In genomic region chr3:63809607-63810006, GRCh38 we compare ENCODE assay signal across 21 cellular contexts. TPM values are rescaled to one million over a fixed set of nuclear protein-coding genes. Genes with fewer than 3 reads are reported as not detected.
DNase-seq lines count a peak whose midpoint lies in the region; ATAC-seq and TF ChIP-seq lines count a peak whose summit lies in the region.
"Had no signal": no experiment of that assay in that cellular context is flagged by ENCODE, and none has a peak within 500 bp of the region (broad histone marks: within the 10 kb centered on the region; RNA-seq: fewer than 3 reads in every experiment).

No MANE protein-coding gene starts in this region.

- no peak overlapping the region for H3K27ac Mint-ChIP-seq in activated naive CD4-positive, alpha-beta T cell treated with anti-CD3 and anti-CD28 coated beads, Interleukin-2, amount 10 ng/mL, durations not matched to agents 7 days and 5 days
- H3K27ac Mint-ChIP-seq: activated naive CD4-positive, alpha-beta T cell treated with anti-CD3 and anti-CD28 coated beads, Interleukin-2, amount 50 U/mL, for 72 hours; progenitor cell of endocrine pancreas; stimulated activated effector memory CD8-positive, alpha-beta T cell treated with anti-CD3 and anti-CD28 coated beads, Interleukin-12 subunit alpha, Interleukin-12 subunit beta, amount 100 ng/mL, for 72 hours had no signal

- H3K9me3 ChIP-seq in mammary epithelial cell (replicated peaks; ENCODE audit: insufficient read depth, low read length) (no peaks in the 10 kb centered on the region), mucosa of descending colon (no peaks in the 10 kb centered on the region)
- H3K9me3 ChIP-seq: spleen, tibial artery had no signal

- dilution Hi-C loops in mammary epithelial cell (cut with HindIII; ENCODE audit: low sequenced_read_pairs): no loop called here

- ATAC-seq in mucosa of descending colon: peak; percentile 53
- ATAC-seq: activated naive CD4-positive, alpha-beta T cell treated with anti-CD3 and anti-CD28 coated beads, Interleukin-2, amount 50 U/mL, for 72 hours; activated T-cell treated with anti-CD3 and anti-CD28 coated beads, Interleukin-2, amount 50 U/mL, for 4 hours; stimulated activated effector memory CD8-positive, alpha-beta T cell treated with anti-CD3 and anti-CD28 coated beads, Interleukin-12 subunit alpha, Interleukin-12 subunit beta, amount 100 ng/mL, for 72 hours had no signal

- H3K4me3 ChIP-seq in mammary epithelial cell (replicated peaks in 1 of 3; ENCODE audit: insufficient read depth in 1 of 3, low read depth in 2 of 3, low read length in 3 of 3) (no peak overlapping the region), mucosa of descending colon (no peak overlapping the region)
- H3K4me3 ChIP-seq: BLaER1, spleen, tibial artery had no signal

- WGBS in mammary epithelial cell (ENCODE audit: low coverage, missing lambda C conversion rate): 69% methylated on average over 6 of the region's 6 CpGs

- no TSS peak for BruUV-seq in mammary epithelial cell (replicated peaks; lab: Mats Ljungman, UMichigan)

- no peaks in the 10 kb centered on the region for H3K9me3 Mint-ChIP-seq in activated naive CD4-positive, alpha-beta T cell treated with anti-CD3 and anti-CD28 coated beads, Interleukin-2, amount 10 ng/mL, durations not matched to agents 7 days and 5 days
- H3K9me3 Mint-ChIP-seq: activated naive CD4-positive, alpha-beta T cell treated with anti-CD3 and anti-CD28 coated beads, Interleukin-2, amount 50 U/mL, for 72 hours; activated T-cell treated with anti-CD3 and anti-CD28 coated beads, Interleukin-2, amount 50 U/mL, for 4 hours; naive B cell; stimulated activated effector memory CD8-positive, alpha-beta T cell treated with anti-CD3 and anti-CD28 coated beads, Interleukin-12 subunit alpha, Interleukin-12 subunit beta, amount 100 ng/mL, for 72 hours had no signal

- DNase-seq in GM04503 (ENCODE audit: low read depth) (peak; percentile 23), M059J (ENCODE audit: low read depth) (peak; percentile 82), mammary epithelial cell (peak; percentile 53), mucosa of descending colon (no peak), iPS-NIHi11 (ENCODE audit: low spot score) (no peak), NCI-H187 (lab: John Stamatoyannopoulos, UW) (no peak)
- DNase-seq in activated naive CD4-positive, alpha-beta T cell treated with anti-CD3 and anti-CD28 coated beads, Interleukin-2, amount 10 ng/mL, durations not matched to agents 7 days and 5 days: no peak
- no peak for DNase-seq in stimulated activated CD4-positive, alpha-beta T cell treated with anti-CD3 and anti-CD28 coated beads, Interleukin-12 subunit alpha, Interleukin-12 subunit beta, amount 100 ng/mL, for 4 hours
- DNase-seq: activated T-cell treated with anti-CD3 and anti-CD28 coated beads, Interleukin-2, amount 50 U/mL, for 4 hours; effector CD4-positive, alpha-beta T cell; MM.1S; naive B cell; NCI-H2081; NCI-H524; spleen; tibial artery had no signal

- H3K4me1 ChIP-seq in mammary epithelial cell (ENCODE audit: insufficient read depth, low read length) (no peaks in the 10 kb centered on the region), mucosa of descending colon (ENCODE audit: low read depth) (no peaks in the 10 kb centered on the region)
- H3K4me1 ChIP-seq: BLaER1, tibial artery had no signal

- H3K36me3 Mint-ChIP-seq in activated naive CD4-positive, alpha-beta T cell treated with anti-CD3 and anti-CD28 coated beads, Interleukin-2, amount 10 ng/mL, durations not matched to agents 7 days and 5 days: no peaks in the 10 kb centered on the region
- H3K36me3 Mint-ChIP-seq: activated naive CD4-positive, alpha-beta T cell treated with anti-CD3 and anti-CD28 coated beads, Interleukin-2, amount 50 U/mL, for 72 hours; naive B cell; stimulated activated effector memory CD8-positive, alpha-beta T cell treated with anti-CD3 and anti-CD28 coated beads, Interleukin-12 subunit alpha, Interleukin-12 subunit beta, amount 100 ng/mL, for 72 hours had no signal

- in situ Hi-C loops in mammary epithelial cell (cut with MboI; ENCODE audit: low sequenced_read_pairs in 2 of 2): loop anchor here in 1 of 2 donors (25.0 kb wide), 1 partner anchor 1197 kb away; no protein-coding TSS in a partner anchor

- no peaks in the 10 kb centered on the region for H3K4me1 Mint-ChIP-seq in activated naive CD4-positive, alpha-beta T cell treated with anti-CD3 and anti-CD28 coated beads, Interleukin-2, amount 10 ng/mL, durations not matched to agents 7 days and 5 days

- no peak overlapping the region for H3K4me3 Mint-ChIP-seq in activated naive CD4-positive, alpha-beta T cell treated with anti-CD3 and anti-CD28 coated beads, Interleukin-2, amount 10 ng/mL, durations not matched to agents 7 days and 5 days
- H3K4me3 Mint-ChIP-seq: activated T-cell treated with anti-CD3 and anti-CD28 coated beads, Interleukin-2, amount 50 U/mL, for 4 hours; naive B cell; stimulated activated effector memory CD8-positive, alpha-beta T cell treated with anti-CD3 and anti-CD28 coated beads, Interleukin-12 subunit alpha, Interleukin-12 subunit beta, amount 100 ng/mL, for 72 hours had no signal

- H4K20me1 ChIP-seq in mammary epithelial cell (ENCODE audit: insufficient read depth, low read length): no peaks in the 10 kb centered on the region
- H4K20me1 ChIP-seq: BLaER1 had no signal

- H3K9ac ChIP-seq in mammary epithelial cell (ENCODE audit: insufficient read depth, low read length): no peak overlapping the region
- H3K9ac ChIP-seq: BLaER1 had no signal

- CTCF ChIA-PET in mammary epithelial cell (lab: Charles Lee; ENCODE audit: low non-redundant PET): no interaction called here
- CTCF ChIA-PET in activated naive CD4-positive, alpha-beta T cell treated with anti-CD3 and anti-CD28 coated beads, Interleukin-2, amount 10 ng/mL, durations not matched to agents 7 days and 5 days (lab: Charles Lee): no interaction called here

- no peaks in the 10 kb centered on the region for H3K27me3 Mint-ChIP-seq in activated naive CD4-positive, alpha-beta T cell treated with anti-CD3 and anti-CD28 coated beads, Interleukin-2, amount 10 ng/mL, durations not matched to agents 7 days and 5 days
- H3K27me3 Mint-ChIP-seq: naive B cell, progenitor cell of endocrine pancreas had no signal

- intact Hi-C loops in mammary epithelial cell (cut with micrococcal nuclease) (loop anchor here (10.0 kb wide), 2 partner anchors 565 to 675 kb away; no protein-coding TSS in a partner anchor), mucosa of descending colon (cut with DNase I, micrococcal nuclease) (no loop called here)

- no peaks in the 10 kb centered on the region for H3K27me3 ChIP-seq in mammary epithelial cell (ENCODE audit: insufficient read depth, low read length)
- H3K27me3 ChIP-seq: BLaER1, spleen, tibial artery had no signal

- no peak overlapping the region for H2AFZ ChIP-seq in mammary epithelial cell (ENCODE audit: low read depth, low read length)

- no peak overlapping the region for H3K27ac ChIP-seq in mammary epithelial cell (ENCODE audit: insufficient read depth, low read depth, low read length)
- H3K27ac ChIP-seq: BLaER1, tibial artery had no signal

- H3K36me3 ChIP-seq in mammary epithelial cell (ENCODE audit: insufficient read depth, low read length): no peaks in the 10 kb centered on the region
- H3K36me3 ChIP-seq in mucosa of descending colon (ENCODE audit: low read depth): no peaks in the 10 kb centered on the region
- H3K36me3 ChIP-seq: BLaER1, spleen had no signal

- no peak for TF ChIP-seq CTCF in mammary epithelial cell (conservative IDR thresholded peaks at IDR 0.05 in 1 of 2, IDR thresholded peaks at IDR 0.05 in 1 of 2; ENCODE audit: extremely low read depth in 1 of 2, insufficient read depth in 1 of 2, low read depth in 1 of 2, low read length in 2 of 2)
- no peak for TF ChIP-seq CTCF in mucosa of descending colon (IDR thresholded peaks at IDR 0.05)

- H3K4me2 ChIP-seq in mammary epithelial cell (ENCODE audit: insufficient read depth, low read depth, low read length): no peak overlapping the region
- H3K4me2 ChIP-seq: BLaER1 had no signal

- no peaks in the 10 kb centered on the region for H3K79me2 ChIP-seq in mammary epithelial cell (ENCODE audit: insufficient read depth, low read length)

RNA-seq across cellular contexts. Expression of gene C3orf49, which starts 9.5 kb away (rescaled TPM):
- not detected in 2 replicates for total RNA-seq in M059J (2014; rRNA removed; shearing (Covaris generic))
- not detected for total RNA-seq in mammary epithelial cell
- not detected for polyA plus RNA-seq in mammary epithelial cell
- polyA minus RNA-seq in mammary epithelial cell: not detected
- total RNA-seq in mucosa of descending colon: not detected
- total RNA-seq: activated naive CD4-positive, alpha-beta T cell treated with anti-CD3 and anti-CD28 coated beads, Interleukin-2, amount 50 U/mL, for 72 hours; activated T-cell treated with anti-CD3 and anti-CD28 coated beads, Interleukin-2, amount 50 U/mL, for 4 hours; lower leg skin; progenitor cell of endocrine pancreas; spleen had no signal
- polyA plus RNA-seq: spleen had no signal

RNA-seq across cellular contexts. Expression of gene THOC7, which starts 54.0 kb away (rescaled TPM):
- 43.6 and 61.4 TPM in 2 replicates for total RNA-seq in M059J (2014; rRNA removed; shearing (Covaris generic))
- total RNA-seq in mammary epithelial cell (10 to 100 TPM; 34.5 to 87.5 TPM), mucosa of descending colon (10 to 100 TPM; 47.9 to 63.7 (median 57.3) TPM)
- 59.8 TPM for polyA plus RNA-seq in mammary epithelial cell
- polyA minus RNA-seq in mammary epithelial cell: 76.3 TPM

RNA-seq across cellular contexts. Expression of gene ATXN7, which starts 54.1 kb away (rescaled TPM):
- 3.2 and 5.4 TPM in 2 replicates for total RNA-seq in M059J (2014; rRNA removed; shearing (Covaris generic))
- 10 to 100 TPM; 21.2 to 30.5 TPM for total RNA-seq in mammary epithelial cell
- 10.1 TPM for polyA plus RNA-seq in mammary epithelial cell
- 38.2 TPM for polyA minus RNA-seq in mammary epithelial cell
- total RNA-seq in mucosa of descending colon: 10 to 100 TPM; 41.2 to 57.4 (median 41.5) TPM

Comparison
In these comparisons a context has a peak if more than half of its experiments do, and no peak if none do; other contexts are left out.
1. DNase-seq: peak in GM04503 (single experiment), M059J (single experiment) and mammary epithelial cell (single experiment); none in mucosa of descending colon (0 of 3), iPS-NIHi11 (single experiment), activated naive CD4-positive, alpha-beta T cell treated with anti-CD3 and anti-CD28 coated beads, Interleukin-2, amount 10 ng/mL, durations not matched to agents 7 days and 5 days (single experiment), NCI-H187 (0 of 2) and stimulated activated CD4-positive, alpha-beta T cell treated with anti-CD3 and anti-CD28 coated beads, Interleukin-12 subunit alpha, Interleukin-12 subunit beta, amount 100 ng/mL, for 4 hours (single experiment).